1 cellular context compared by ENCODE assay signal in the genomic region with DNA sequence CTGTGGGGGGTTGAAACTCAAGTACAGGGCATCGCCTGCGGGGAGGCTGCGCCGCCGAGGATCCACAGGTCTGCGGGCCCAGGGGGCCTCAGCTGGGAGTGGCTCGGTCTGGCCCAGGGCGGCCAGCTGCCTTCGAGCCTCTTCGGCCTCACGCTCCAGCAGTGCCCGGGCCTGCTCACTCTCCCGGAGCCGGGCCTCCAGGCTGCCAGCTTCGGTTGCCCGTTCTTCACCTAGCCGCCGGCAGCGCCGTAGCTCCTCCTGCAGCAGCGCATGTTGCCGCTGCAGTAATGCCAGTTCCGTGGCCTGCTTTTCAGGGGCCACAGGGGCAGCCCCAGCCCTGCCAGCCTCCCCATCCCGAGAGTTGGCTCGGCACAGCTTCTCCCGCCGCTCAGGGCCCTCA.
A peak's percentile ranks its signal among the peaks of the same experiment; 100 is the strongest.
TF ChIP-seq lines count a peak whose summit lies in the region.

No MANE protein-coding gene starts in this region.

TF ChIP-seq in K562, 482 proteins besides CTCF, POLR2A, EP300 and RAD21:
- no peak for TF ChIP-seq ZNF23 (CRISPR knock-in tag; IDR thresholded peaks at IDR 0.05)
- peak; percentile 59 for TF ChIP-seq RBFOX2 (IDR thresholded peaks at IDR 0.05; ENCODE audit: low read depth, low read length)
- TF ChIP-seq RBM22 (IDR thresholded peaks at IDR 0.05; ENCODE audit: low read depth, low read length, poor library complexity, severe bottlenecking), result peak; percentile 96
- TF ChIP-seq U2AF1 (optimal IDR thresholded peaks at IDR 0.05; ENCODE audit: low read depth, low read length), result no peak
- TF ChIP-seq ZNF311 (CRISPR knock-in tag; IDR thresholded peaks at IDR 0.05), result no peak
- no peak for TF ChIP-seq POU5F1 (IDR thresholded peaks at IDR 0.05; ENCODE audit: borderline replicate concordance, low read depth, low read length, partially characterized antibody)
- no peak for TF ChIP-seq NFRKB (IDR thresholded peaks at IDR 0.05; ENCODE audit: low read depth)
- TF ChIP-seq POLR2G (IDR thresholded peaks at IDR 0.05; ENCODE audit: low read depth, low read length), result peak; percentile 80
